Comparison of ENCODE assay signal across 9 cellular contexts in genomic region chr11:75270896-75271415, GRCh38. TPM values are rescaled to one million over a fixed set of nuclear protein-coding genes. Genes with fewer than 3 reads are reported as not detected.
A peak's percentile ranks its signal among the peaks of the same experiment; 100 is the strongest.
DNase-seq lines count a peak whose midpoint lies in the region; ATAC-seq and TF ChIP-seq lines count a peak whose summit lies in the region.
"Had no signal": no experiment of that assay in that cellular context is flagged by ENCODE, and none has a peak within 500 bp of the region (broad histone marks: within the 10 kb centered on the region; RNA-seq: fewer than 3 reads in every experiment).

No MANE protein-coding gene starts in this region.

- peak; percentile 30 for TF ChIP-seq CTCF in smooth muscle cell (IDR thresholded peaks at IDR 0.05; ENCODE audit: borderline replicate concordance, insufficient read depth, poor library complexity, severe bottlenecking)

- no peaks in the 10 kb centered on the region for H3K9me3 ChIP-seq in smooth muscle cell (replicated peaks; ENCODE audit: low read depth)

- no peak for DNase-seq in activated naive CD8-positive, alpha-beta T cell treated with anti-CD3 and anti-CD28 coated beads, Interleukin-2, amount 50 U/mL, for 24 hours
- DNase-seq in LHCN-M2 (ENCODE audit: low read depth) = peak; percentile 11
- no peak for DNase-seq in central memory CD8-positive, alpha-beta T cell (ENCODE audit: low spot score in 2 of 2)
- no peak for DNase-seq in smooth muscle cell (lab: John Stamatoyannopoulos, UW; ENCODE audit: unreplicated experiment)
- no peak for DNase-seq in stimulated activated CD4-positive, alpha-beta T cell treated with anti-CD3 and anti-CD28 coated beads, Interleukin-4, amount 100 ng/mL, for 24 hours
- no peak for DNase-seq in activated T-cell treated with anti-CD3 and anti-CD28 coated beads, Interleukin-2, amount 50 U/mL, for 48 hours

- no peak overlapping the region for H3K9ac ChIP-seq in smooth muscle cell (ENCODE audit: low read depth)

- H3K36me3 ChIP-seq in smooth muscle cell (ENCODE audit: low read depth) = no peaks in the 10 kb centered on the region

- no peak overlapping the region for H3K4me2 ChIP-seq in smooth muscle cell

- H3F3A ChIP-seq in smooth muscle cell (ENCODE audit: low read depth) = no peaks in the 10 kb centered on the region

- no peaks in the 10 kb centered on the region for H4K20me1 ChIP-seq in smooth muscle cell (ENCODE audit: low read depth)

- H3K79me2 ChIP-seq in smooth muscle cell (ENCODE audit: low read depth) = no peaks in the 10 kb centered on the region

- no peak for ATAC-seq in activated naive CD8-positive, alpha-beta T cell treated with anti-CD3 and anti-CD28 coated beads, Interleukin-2, amount 50 U/mL, for 24 hours
- ATAC-seq in central memory CD8-positive, alpha-beta T cell (replicated peaks; ENCODE audit: extremely low read depth, poor library complexity, severe bottlenecking) = no peak
- ATAC-seq in HG02763 (IDR thresholded peaks at IDR 0.05; ENCODE audit: unreplicated experiment) = no peak

- no peaks in the 10 kb centered on the region for H3K27me3 ChIP-seq in smooth muscle cell (ENCODE audit: low read depth)

- H2AFZ ChIP-seq in smooth muscle cell (ENCODE audit: low read depth) = no peak overlapping the region

- no peaks in the 10 kb centered on the region for H3K9me3 Mint-ChIP-seq in activated naive CD8-positive, alpha-beta T cell (ENCODE audit: low read depth)
- H3K9me3 Mint-ChIP-seq in activated naive CD8-positive, alpha-beta T cell treated with anti-CD3 and anti-CD28 coated beads, Interleukin-2, amount 50 U/mL, for 24 hours = no peaks in the 10 kb centered on the region
- H3K9me3 Mint-ChIP-seq in central memory CD8-positive, alpha-beta T cell = no peaks in the 10 kb centered on the region

- peak overlapping the region; percentile 41 for H3K27ac Mint-ChIP-seq in activated naive CD8-positive, alpha-beta T cell
- H3K27ac Mint-ChIP-seq in activated naive CD8-positive, alpha-beta T cell treated with anti-CD3 and anti-CD28 coated beads, Interleukin-2, amount 50 U/mL, for 24 hours = no peak overlapping the region
- H3K27ac Mint-ChIP-seq in central memory CD8-positive, alpha-beta T cell (ENCODE audit: low read depth) = peak overlapping the region; percentile 87

- no peak overlapping the region for H3K4me3 ChIP-seq in smooth muscle cell

- H3K27me3 Mint-ChIP-seq in activated naive CD8-positive, alpha-beta T cell = no peaks in the 10 kb centered on the region
- H3K27me3 Mint-ChIP-seq in activated naive CD8-positive, alpha-beta T cell treated with anti-CD3 and anti-CD28 coated beads, Interleukin-2, amount 50 U/mL, for 24 hours = no peaks in the 10 kb centered on the region
- H3K27me3 Mint-ChIP-seq in central memory CD8-positive, alpha-beta T cell = no peaks in the 10 kb centered on the region

- no peaks in the 10 kb centered on the region for H3K4me1 ChIP-seq in smooth muscle cell (ENCODE audit: low read depth)

- H3K4me1 Mint-ChIP-seq in activated naive CD8-positive, alpha-beta T cell (ENCODE audit: low read depth) = peaks cover 42% of the 10 kb centered on the region
- H3K4me1 Mint-ChIP-seq in activated naive CD8-positive, alpha-beta T cell treated with anti-CD3 and anti-CD28 coated beads, Interleukin-2, amount 50 U/mL, for 24 hours = peaks cover 22% of the 10 kb centered on the region
- H3K4me1 Mint-ChIP-seq in central memory CD8-positive, alpha-beta T cell = peaks cover 41% of the 10 kb centered on the region

- no peak overlapping the region for H3K27ac ChIP-seq in smooth muscle cell (ENCODE audit: low read depth)

- 94% methylated on average over 3 of the region's 3 CpGs for WGBS in smooth muscle cell (ENCODE audit: low lambda C conversion rate)

- peaks cover 4% of the 10 kb centered on the region for H3K36me3 Mint-ChIP-seq in activated naive CD8-positive, alpha-beta T cell
- H3K36me3 Mint-ChIP-seq in activated naive CD8-positive, alpha-beta T cell treated with anti-CD3 and anti-CD28 coated beads, Interleukin-2, amount 50 U/mL, for 24 hours (ENCODE audit: low read depth) = peaks cover 5% of the 10 kb centered on the region
- peaks cover 13% of the 10 kb centered on the region for H3K36me3 Mint-ChIP-seq in central memory CD8-positive, alpha-beta T cell (ENCODE audit: insufficient read depth)

- no peak overlapping the region for H3K4me3 Mint-ChIP-seq in activated naive CD8-positive, alpha-beta T cell
- no peak overlapping the region for H3K4me3 Mint-ChIP-seq in activated naive CD8-positive, alpha-beta T cell treated with anti-CD3 and anti-CD28 coated beads, Interleukin-2, amount 50 U/mL, for 24 hours
- no peak overlapping the region for H3K4me3 Mint-ChIP-seq in central memory CD8-positive, alpha-beta T cell

RNA-seq across cellular contexts. Expression of gene TPBGL, which starts 30.4 kb away (rescaled TPM):
- total RNA-seq in LHCN-M2 (2014; rRNA removed) (not detected in 2 replicates), smooth muscle cell (0.81 TPM in 1 of 2 replicates, not detected in the other)
- polyA plus RNA-seq in LHCN-M2 (2012) = not detected
- polyA plus RNA-seq in smooth muscle cell = 0.24 and 0.62 TPM in 2 replicates
- total RNA-seq: NCI-H460 had no signal
